ENCODE assay signal across 8 cellular contexts in genomic region chr1:183023601-183024351, GRCh38. TPM values are rescaled to one million over a fixed set of nuclear protein-coding genes. Genes with fewer than 3 reads are reported as not detected.
DNase-seq lines count a peak whose midpoint lies in the region; ATAC-seq, FAIRE-seq and TF ChIP-seq lines count a peak whose summit lies in the region.

No MANE protein-coding gene starts in this region.

- H3K4me2 ChIP-seq in H1 (ENCODE audit: insufficient read depth in 1 of 2, low read depth in 2 of 2, low read length in 2 of 2), result peak overlapping the region; percentile 72 to 95

- POLR2A ChIA-PET in AG04449 (lab: Yijun Ruan, JAX), result interaction anchor here (1.4 kb wide), 1 partner anchor 61 kb away, joined by 4 read pairs; no protein-coding TSS in a partner anchor
- POLR2A ChIA-PET in H1 (lab: Charles Lee; ENCODE audit: partially characterized antibody), result interaction anchor here (0.9 to 1.5 kb wide), 2 partner anchors 45 to 48 kb away, joined by 3 to 5 read pairs; no protein-coding TSS in a partner anchor

- H3K4me3 ChIP-seq in AG04449 (ENCODE audit: low read depth, low read length) (peak overlapping the region; percentile 87), WI38 (ENCODE audit: low read depth, low read length) (peak overlapping the region; percentile 92), H1 (ENCODE audit: extremely low read depth in 1 of 4, insufficient read depth in 2 of 4, low read depth in 3 of 4, low read length in 4 of 4) (peak overlapping the region; percentile 75 to 79 (median 79)), mononuclear cell (ENCODE audit: low read length) (peak overlapping the region; percentile 46), testis (peak overlapping the region; percentile 87 to 93)

- H3K14ac ChIP-seq in H1 (ENCODE audit: insufficient read length), result no peak overlapping the region

- WGBS in H1 (ENCODE audit: extremely low coverage in 1 of 2, insufficient coverage in 1 of 2, insufficient read length in 1 of 2, insufficient replicate concordance in 2 of 2, low coverage in 1 of 2, low lambda C conversion rate in 2 of 2, missing lambda C conversion rate in 1 of 2), 2 experiments, result 1% methylated on average over 55 of the region's 71 CpGs; no CpG with 5 or more reads in 1 of the 2 experiments
- 0 to 1% methylated on average over 11 to 53 of the region's 71 CpGs for WGBS in testis, 2 donors

- H3K23ac ChIP-seq in H1 (ENCODE audit: insufficient read length), result no peak overlapping the region

- H3K23me2 ChIP-seq in H1 (ENCODE audit: low read depth, low read length), result peaks cover 3% of the 10 kb centered on the region; the same call in 1 of the 2 replicates

- H4K5ac ChIP-seq in H1 (ENCODE audit: insufficient read length, low read depth, low read length), result peak overlapping the region; percentile 7

- peaks cover 6 to 8% of the 10 kb centered on the region in 2 experiments for H4K20me1 ChIP-seq in H1 (replicated peaks in 1 of 2; ENCODE audit: control insufficient read depth in 1 of 2, insufficient read depth in 2 of 2, low read length in 2 of 2)

- TF ChIP-seq CTCF in AG04449 (IDR thresholded peaks at IDR 0.05; ENCODE audit: insufficient read depth, low read length, missing control alignments) (peak; percentile 64), WI38 (IDR thresholded peaks at IDR 0.05; ENCODE audit: low read depth, low read length) (no peak), H1 (IDR thresholded peaks at IDR 0.05; ENCODE audit: control extremely low read depth in 1 of 3, insufficient read depth in 1 of 3, low read depth in 1 of 3, low read length in 3 of 3) (peak; percentile 79 to 85 (median 81)), testis (IDR thresholded peaks at IDR 0.05) (peak; percentile 28 to 58 (median 35))

- H3K4ac ChIP-seq in H1 (replicated peaks; ENCODE audit: insufficient read length, low read depth, low read length), result no peak overlapping the region

- H2BK15ac ChIP-seq in H1 (ENCODE audit: low read length), result 0 out of 2 replicates have a peak overlapping the region, but pooled peaks have one; percentile 21

- H2BK20ac ChIP-seq in H1 (ENCODE audit: low read length), result no peak overlapping the region

- H2BK120ac ChIP-seq in H1 (replicated peaks; ENCODE audit: low read depth, low read length), result no peak overlapping the region

- no peaks in the 10 kb centered on the region for H3K79me1 ChIP-seq in H1 (ENCODE audit: low read depth, low read length)

- FAIRE-seq in GM18507 (lab: Jason Lieb, UNC) (peak; percentile 93), H1 (lab: Jason Lieb, UNC) (no peak)

- peaks cover 0 to 38% of the 10 kb centered on the region in 2 experiments; a peak in 2 of 4 replicates for H3K79me2 ChIP-seq in H1 (ENCODE audit: control insufficient read depth in 1 of 2, insufficient read depth in 2 of 2, low read length in 2 of 2)

- TF ChIP-seq POLR2A in H1 (IDR thresholded peaks at IDR 0.05; ENCODE audit: control extremely low read depth in 1 of 2, low read depth in 2 of 2, low read length in 2 of 2) (no peak), testis (IDR thresholded peaks at IDR 0.05) (no peak)

- no peaks in the 10 kb centered on the region for H3K9me3 ChIP-seq in H1 (ENCODE audit: insufficient read depth in 2 of 2, low read depth in 1 of 2, low read length in 1 of 2)
- H3K9me3 ChIP-seq in mononuclear cell (ENCODE audit: low read depth, low read length), result no peaks in the 10 kb centered on the region
- no peaks in the 10 kb centered on the region for H3K9me3 ChIP-seq in testis

- H3K56ac ChIP-seq in H1 (replicated peaks; ENCODE audit: insufficient read length, low read depth, low read length), result peak overlapping the region; percentile 19

- CTCF ChIA-PET in AG04449 (lab: Yijun Ruan, JAX), result interaction anchor here (3.0 kb wide), 1 partner anchor 61 kb away, joined by 11 read pairs; no protein-coding TSS in a partner anchor
- CTCF ChIA-PET in H1 (lab: Charles Lee; ENCODE audit: partially characterized antibody), result interaction anchor here (0.6 to 1.8 kb wide), 6 partner anchors 56 to 122 kb away, joined by 3 to 7 read pairs (median 4); no protein-coding TSS in a partner anchor

- H4K8ac ChIP-seq in H1 (ENCODE audit: extremely low read depth, insufficient read depth, low read length), result peak overlapping the region; percentile 78

- peak; percentile 48 for ATAC-seq in HG02884 (IDR thresholded peaks at IDR 0.05; ENCODE audit: unreplicated experiment)

- peak overlapping the region in 3 of 4 experiments; percentile 43 to 74 (median 63); a peak in 5 of 7 replicates for H3K9ac ChIP-seq in H1 (replicated peaks in 1 of 4; ENCODE audit: extremely low read depth in 1 of 4, low read depth in 3 of 4, low read length in 3 of 4)

- H3K36me3 ChIP-seq in H1 (ENCODE audit: control insufficient read depth in 2 of 4, insufficient read depth in 4 of 4, low read length in 3 of 4) (no peaks in the 10 kb centered on the region; a peak in 1 of 8 replicates), testis (ENCODE audit: low read depth, missing control alignments) (no peaks in the 10 kb centered on the region)

- H2AFZ ChIP-seq in H1 (ENCODE audit: low read length), result no peak overlapping the region

- H3K4me1 ChIP-seq in H1 (replicated peaks in 1 of 4; ENCODE audit: control insufficient read depth in 3 of 4, insufficient read depth in 4 of 4, low read length in 3 of 4), result peaks cover 0 to 8% (median 4%) of the 10 kb centered on the region in 4 experiments; a peak in 5 of 7 replicates
- peaks cover 16% of the 10 kb centered on the region for H3K4me1 ChIP-seq in mononuclear cell (ENCODE audit: insufficient read depth, low read length)
- H3K4me1 ChIP-seq in testis, result peaks cover 14% of the 10 kb centered on the region

- H3K27ac ChIP-seq in H1 (ENCODE audit: low read depth, low read length), result peak overlapping the region; percentile 58; the same call in 1 of the 2 replicates
- H3K27ac ChIP-seq in testis, result peak overlapping the region; percentile 98 to 99

- DNase-seq in AG04449 (ENCODE audit: low read depth, low spot score) (no peak), GM18507 (ENCODE audit: extremely low spot score, insufficient read length, low read depth) (peak; percentile 49), NCI-H146 treated with DMSO at 0.1 percent for 48 hours (lab: John Stamatoyannopoulos, UW; ENCODE audit: unreplicated experiment) (peak; percentile 62), H1 (ENCODE audit: low read depth in 1 of 2, low spot score in 2 of 2) (peak in 1 of 2 experiments; percentile 84), testis (peak; percentile 84)

- TF ChIP-seq RAD21 in H1 (IDR thresholded peaks at IDR 0.05 in 1 of 2, conservative IDR thresholded peaks at IDR 0.05 in 1 of 2; ENCODE audit: low read depth in 2 of 2, low read length in 2 of 2), result peak; percentile 60 to 71

- 0 out of 2 replicates have a peak overlapping the region, but pooled peaks have one; percentile 40 for H3K18ac ChIP-seq in H1 (ENCODE audit: extremely low read depth, low read length)

- no peak overlapping the region for H2BK12ac ChIP-seq in H1 (ENCODE audit: low read depth, low read length)

- no peak overlapping the region for H4K91ac ChIP-seq in H1 (replicated peaks; ENCODE audit: insufficient read length, low read length)

- H2AK5ac ChIP-seq in H1 (ENCODE audit: low read depth, low read length), result no peak overlapping the region

- TF ChIP-seq EP300 in H1 (IDR thresholded peaks at IDR 0.05; ENCODE audit: borderline replicate concordance in 1 of 2, low read depth in 2 of 2, low read length in 2 of 2), result no peak

- H3K27me3 ChIP-seq in H1 (replicated peaks in 1 of 4; ENCODE audit: control insufficient read depth in 3 of 4, extremely low read depth in 1 of 4, insufficient read depth in 3 of 4, low read length in 3 of 4) (no peaks in the 10 kb centered on the region), mononuclear cell (ENCODE audit: insufficient read depth, low read length) (peaks cover 62% of the 10 kb centered on the region), testis (no peaks in the 10 kb centered on the region)

- intact Hi-C loops in testis (cut with DNase I; ENCODE audit: low total_unique reads), result no loop called here

- no peak overlapping the region; the same call in 1 of the 2 replicates for H2BK5ac ChIP-seq in H1 (ENCODE audit: low read depth, low read length)

TF ChIP-seq in H1, 55 proteins besides CTCF, POLR2A, EP300 and RAD21 (continues in another document):
- TF ChIP-seq SIN3A (conservative IDR thresholded peaks at IDR 0.05 in 1 of 2, IDR thresholded peaks at IDR 0.05 in 1 of 2; ENCODE audit: low read depth in 1 of 2, low read length in 2 of 2) (peak; percentile 92 to 97; a peak in 3 of 4 replicates), SIX5 (IDR thresholded peaks at IDR 0.05; ENCODE audit: low read depth, low read length) (no peak), SP1 (IDR thresholded peaks at IDR 0.05; ENCODE audit: low read depth, low read length) (no peak), ASH2L (IDR thresholded peaks at IDR 0.05; ENCODE audit: low read length) (peak; percentile 73), CTBP2 (IDR thresholded peaks at IDR 0.05; ENCODE audit: borderline replicate concordance, insufficient read depth, insufficient read length, low read length) (peak; percentile 31), TCF12 (IDR thresholded peaks at IDR 0.05; ENCODE audit: low read depth, low read length) (peak; percentile 73; the same call in 1 of the 2 replicates), ATF2 (IDR thresholded peaks at IDR 0.05; ENCODE audit: low read length) (no peak)

RNA-seq across cellular contexts. Expression of gene LAMC1, which starts 0.6 kb away (rescaled TPM):
- 90.3 and 92.1 TPM in 2 replicates for total RNA-seq in H1 (2021; fragmentation: NEBNext Ultra II Directional; extraction: Animal tissue kit (Norgen Biotek cat#: 25700))
- 29.8 and 47.6 TPM in 2 replicates for polyA plus RNA-seq in H1 (2011; rRNA removed)
- 40.2 TPM for polyA plus RNA-seq in H1 (2011; cell fraction: cytosol; rRNA removed)
- polyA plus RNA-seq in H1 (2011; cell fraction: nucleus; rRNA removed), result 55.4 TPM
- 62.4 to 75.8 TPM (median 68.8 TPM) in 4 replicates for polyA plus RNA-seq in H1 (2012, experiment 1 of 2)
- polyA plus RNA-seq in H1 (2012, experiment 2 of 2), result 5.7 TPM
- 140 TPM for polyA plus RNA-seq in H1 (2013, experiment 1 of 2)
- polyA plus RNA-seq in H1 (2013, experiment 2 of 2), result 113 TPM
- polyA minus RNA-seq in H1 (2011; rRNA and poly(A)+ RNA removed), result 97.2 and 158 TPM in 2 replicates
- polyA minus RNA-seq in H1 (2011; cell fraction: cytosol; rRNA and poly(A)+ RNA removed), result 57.5 TPM
- 63.5 TPM for polyA minus RNA-seq in H1 (2011; cell fraction: nucleus; rRNA and poly(A)+ RNA removed)
- total RNA-seq in mononuclear cell, result 2.6 TPM
- 100 to 1,000 TPM; 106 to 112 TPM for total RNA-seq in testis
- polyA plus RNA-seq in testis (ENCODE audit: insufficient read depth, low read depth, low replicate concordance), result 64.5 TPM

Comparison
In these comparisons a context has a peak if more than half of its experiments do, and no peak if none do; other contexts are left out.
1. RNA of gene LAMC1, which starts 0.6 kb away (total RNA-seq): 106 to 112 TPM in testis and 90.3 to 92.1 TPM in H1; 2.6 TPM in mononuclear cell (single experiment); every median in the first group is over 10 times any median in the second.
2. Peak in every context shown above with its lines, with median percentiles within 50 percentile points of each other: H3K4me3 ChIP-seq.